18 cellular contexts compared by ENCODE assay signal in genomic region chr17:909642-910323, GRCh38.
DNase-seq lines count a peak whose midpoint lies in the region; TF ChIP-seq lines count a peak whose summit lies in the region.
"Had no signal": no experiment of that assay in that cellular context is flagged by ENCODE, and none has a peak within 500 bp of the region (broad histone marks: within the 10 kb centered on the region; RNA-seq: fewer than 3 reads in every experiment).

No MANE protein-coding gene starts in this region.

- H3K4me1 Mint-ChIP-seq in Caco-2 (ENCODE audit: low read depth, unreplicated experiment) (peaks cover 22% of the 10 kb centered on the region), neural crest cell (peaks cover 40% of the 10 kb centered on the region)
- H3K4me1 Mint-ChIP-seq in activated T-helper 1 cell treated with anti-CD3 and anti-CD28 coated beads, Interleukin-12 subunit alpha, Interleukin-12 subunit beta, Interleukin-2, Interleukin-4 antibody, amounts not matched to agents 30 ng/mL and 10 ng/mL and 1 ng/mL, durations not matched to agents 14 hours and 24 hours and 36 hours (ENCODE audit: low read depth) = no peaks in the 10 kb centered on the region

- H3K4me3 ChIP-seq in Caco-2 (ENCODE audit: low read depth, low read length) (no peak overlapping the region), duodenal mucosa (ENCODE audit: low read depth in 1 of 2, low read length in 2 of 2) (no peak overlapping the region), tibial nerve (no peak overlapping the region)
- H3K4me3 ChIP-seq: BLaER1 treated with 17β-estradiol and CSF1 and Interleukin-3, amounts not matched to agents 10 nM and 100 nM; gastroesophageal sphincter had no signal

- H3K4me1 ChIP-seq in Caco-2 (peaks cover 9% of the 10 kb centered on the region; the same call in 1 of the 2 replicates), duodenal mucosa (ENCODE audit: control insufficient read depth in 1 of 2, insufficient read depth in 2 of 2, low read length in 2 of 2) (no peaks in the 10 kb centered on the region), tibial nerve (peaks cover 0 to 8% (median 0%) of the 10 kb centered on the region in 4 donors)

- TF ChIP-seq CTCF in Caco-2 (IDR thresholded peaks at IDR 0.05; ENCODE audit: insufficient read depth in 1 of 2, low read depth in 1 of 2, low read length in 1 of 2, severe bottlenecking in 1 of 2, unreplicated experiment in 1 of 2) = no peak
- no peak for TF ChIP-seq CTCF in neural crest cell (conservative IDR thresholded peaks at IDR 0.05)
- no peak for TF ChIP-seq CTCF in tibial nerve (IDR thresholded peaks at IDR 0.05)

- H3K9me3 Mint-ChIP-seq in Caco-2 (ENCODE audit: unreplicated experiment) (no peaks in the 10 kb centered on the region), neural crest cell (no peaks in the 10 kb centered on the region)
- H3K9me3 Mint-ChIP-seq in activated T-helper 1 cell treated with anti-CD3 and anti-CD28 coated beads, Interleukin-12 subunit alpha, Interleukin-12 subunit beta, Interleukin-2, Interleukin-4 antibody, amounts not matched to agents 30 ng/mL and 10 ng/mL and 1 ng/mL, durations not matched to agents 14 hours and 24 hours and 36 hours = no peaks in the 10 kb centered on the region
- H3K9me3 Mint-ChIP-seq: activated CD8-positive, alpha-beta T cell treated with anti-CD3 and anti-CD28 coated beads for 36 hours; activated naive CD4-positive, alpha-beta T cell treated with anti-CD3 and anti-CD28 coated beads, Interleukin-2, amount 10 ng/mL, durations not matched to agents 7 days and 5 days had no signal

- H3K27ac ChIP-seq in duodenal mucosa (ENCODE audit: low read depth, low read length) (peak overlapping the region; percentile 10), tibial nerve (no peak overlapping the region)
- H3K27ac ChIP-seq: neutrophil had no signal

- H3K9me3 ChIP-seq in Caco-2 (no peaks in the 10 kb centered on the region), duodenal mucosa (ENCODE audit: control insufficient read depth in 1 of 2, low read length in 2 of 2) (no peaks in the 10 kb centered on the region), tibial nerve (no peaks in the 10 kb centered on the region)
- H3K9me3 ChIP-seq: gastroesophageal sphincter, neutrophil had no signal

- DNase-seq in Caco-2 = no peak
- DNase-seq in NOMO-1 (lab: John Stamatoyannopoulos, UW; ENCODE audit: unreplicated experiment in 2 of 2) = peak; percentile 64 to 67
- no peak for DNase-seq in neural crest cell (ENCODE audit: low read depth, low spot score)
- no peak for DNase-seq in tibial nerve (ENCODE audit: low spot score in 2 of 2)
- no peak for DNase-seq in activated T-helper 1 cell treated with anti-CD3 and anti-CD28 coated beads, Interleukin-12 subunit alpha, Interleukin-12 subunit beta, Interleukin-2, Interleukin-4 antibody, amounts not matched to agents 30 ng/mL and 10 ng/mL and 1 ng/mL, durations not matched to agents 14 hours and 24 hours and 36 hours (ENCODE audit: low spot score)
- DNase-seq in COR-L47 (lab: John Stamatoyannopoulos, UW) = no peak
- no peak for DNase-seq in G401 (ENCODE audit: low spot score)
- DNase-seq: activated CD8-positive, alpha-beta T cell treated with anti-CD3 and anti-CD28 coated beads for 36 hours; activated naive CD4-positive, alpha-beta T cell treated with anti-CD3 and anti-CD28 coated beads, Interleukin-2, amount 10 ng/mL, durations not matched to agents 7 days and 5 days; cortex of kidney; GDM1; left colon; NCI-H2171; T-helper 2 cell had no signal

- no peak for TF ChIP-seq POLR2A in tibial nerve (IDR thresholded peaks at IDR 0.05)

- no peak for TF ChIP-seq EP300 in tibial nerve (IDR thresholded peaks at IDR 0.05)

- 81 to 83% methylated on average over 24 of the region's 24 CpGs for WGBS in tibial nerve, 2 donors

- H3K27me3 Mint-ChIP-seq in Caco-2 (ENCODE audit: insufficient read depth, unreplicated experiment) (no peaks in the 10 kb centered on the region), neural crest cell (ENCODE audit: low read depth) (no peaks in the 10 kb centered on the region)
- H3K27me3 Mint-ChIP-seq in activated T-helper 1 cell treated with anti-CD3 and anti-CD28 coated beads, Interleukin-12 subunit alpha, Interleukin-12 subunit beta, Interleukin-2, Interleukin-4 antibody, amounts not matched to agents 30 ng/mL and 10 ng/mL and 1 ng/mL, durations not matched to agents 14 hours and 24 hours and 36 hours (ENCODE audit: insufficient read depth) = peaks cover 11% of the 10 kb centered on the region

- peak overlapping the region; percentile 74 for H3K27ac Mint-ChIP-seq in Caco-2 (ENCODE audit: unreplicated experiment)
- H3K27ac Mint-ChIP-seq in neural crest cell (ENCODE audit: unreplicated experiment) = peak overlapping the region; percentile 57
- H3K27ac Mint-ChIP-seq in activated T-helper 1 cell treated with anti-CD3 and anti-CD28 coated beads, Interleukin-12 subunit alpha, Interleukin-12 subunit beta, Interleukin-2, Interleukin-4 antibody, amounts not matched to agents 30 ng/mL and 10 ng/mL and 1 ng/mL, durations not matched to agents 14 hours and 24 hours and 36 hours = no peak overlapping the region
- H3K27ac Mint-ChIP-seq: activated CD8-positive, alpha-beta T cell treated with anti-CD3 and anti-CD28 coated beads for 36 hours; activated naive CD4-positive, alpha-beta T cell treated with anti-CD3 and anti-CD28 coated beads, Interleukin-2, amount 10 ng/mL, durations not matched to agents 7 days and 5 days had no signal

- BruUV-seq in Caco-2 (replicated peaks; lab: Mats Ljungman, UMichigan) = no TSS peak

- CTCF ChIA-PET in Caco-2 (lab: Charles Lee) = no interaction called here

- no peaks in the 10 kb centered on the region for H3K27me3 ChIP-seq in Caco-2 (replicated peaks; ENCODE audit: control insufficient read depth, insufficient read depth, low read length)
- no peaks in the 10 kb centered on the region for H3K27me3 ChIP-seq in duodenal mucosa (ENCODE audit: control insufficient read depth in 1 of 2, insufficient read depth in 2 of 2, low read length in 2 of 2)
- H3K27me3 ChIP-seq in tibial nerve = no peaks in the 10 kb centered on the region
- H3K27me3 ChIP-seq: gastroesophageal sphincter had no signal

- no peak overlapping the region for H3K9ac ChIP-seq in duodenal mucosa (ENCODE audit: low read depth in 1 of 2, low read length in 2 of 2)
- H3K9ac ChIP-seq: BLaER1 treated with 17β-estradiol and CSF1 and Interleukin-3, amounts not matched to agents 10 nM and 100 nM had no signal

- H3K36me3 ChIP-seq in Caco-2 (ENCODE audit: control insufficient read depth, insufficient read depth, low read length) (peaks cover 2% of the 10 kb centered on the region; the same call in 1 of the 2 replicates), duodenal mucosa (ENCODE audit: control insufficient read depth in 1 of 2, insufficient read depth in 2 of 2, low read length in 2 of 2) (no peaks in the 10 kb centered on the region), tibial nerve (no peaks in the 10 kb centered on the region)
- H3K36me3 ChIP-seq: gastroesophageal sphincter, neutrophil had no signal

- in situ Hi-C loops in G401 (cut with HindIII; ENCODE audit: low sequenced_read_pairs) = no loop called here

- intact Hi-C loops in Caco-2 (cut with micrococcal nuclease; ENCODE audit: unreplicated experiment) = no loop called here
- intact Hi-C loops in activated T-helper 1 cell treated with anti-CD3 and anti-CD28 coated beads, Interleukin-12 subunit alpha, Interleukin-12 subunit beta, Interleukin-2, Interleukin-4 antibody, amounts not matched to agents 30 ng/mL and 10 ng/mL and 1 ng/mL, durations not matched to agents 14 hours and 24 hours and 36 hours (cut with micrococcal nuclease) = no loop called here

- H3K4me3 Mint-ChIP-seq in Caco-2 (ENCODE audit: unreplicated experiment) (no peak overlapping the region), neural crest cell (no peak overlapping the region)
- H3K4me3 Mint-ChIP-seq in activated T-helper 1 cell treated with anti-CD3 and anti-CD28 coated beads, Interleukin-12 subunit alpha, Interleukin-12 subunit beta, Interleukin-2, Interleukin-4 antibody, amounts not matched to agents 30 ng/mL and 10 ng/mL and 1 ng/mL, durations not matched to agents 14 hours and 24 hours and 36 hours = no peak overlapping the region
- H3K4me3 Mint-ChIP-seq: activated CD8-positive, alpha-beta T cell treated with anti-CD3 and anti-CD28 coated beads for 36 hours; activated naive CD4-positive, alpha-beta T cell treated with anti-CD3 and anti-CD28 coated beads, Interleukin-2, amount 10 ng/mL, durations not matched to agents 7 days and 5 days had no signal

- POLR2A ChIA-PET in Caco-2 (lab: Charles Lee) = no interaction called here

- H3K36me3 Mint-ChIP-seq in Caco-2 (ENCODE audit: insufficient read depth, unreplicated experiment) = peaks cover 51% of the 10 kb centered on the region
- peaks cover 6% of the 10 kb centered on the region for H3K36me3 Mint-ChIP-seq in neural crest cell (ENCODE audit: low read depth)
- no peaks in the 10 kb centered on the region for H3K36me3 Mint-ChIP-seq in activated T-helper 1 cell treated with anti-CD3 and anti-CD28 coated beads, Interleukin-12 subunit alpha, Interleukin-12 subunit beta, Interleukin-2, Interleukin-4 antibody, amounts not matched to agents 30 ng/mL and 10 ng/mL and 1 ng/mL, durations not matched to agents 14 hours and 24 hours and 36 hours (ENCODE audit: low read depth)
- H3K36me3 Mint-ChIP-seq: activated naive CD4-positive, alpha-beta T cell treated with anti-CD3 and anti-CD28 coated beads, Interleukin-2, amount 10 ng/mL, durations not matched to agents 7 days and 5 days had no signal

Comparison
In these comparisons a context has a peak if more than half of its experiments do, and no peak if none do; other contexts are left out.
1. DNase-seq: peak in NOMO-1 (2 of 2); none in Caco-2 (0 of 2), neural crest cell (single experiment), tibial nerve (0 of 2), activated T-helper 1 cell treated with anti-CD3 and anti-CD28 coated beads, Interleukin-12 subunit alpha, Interleukin-12 subunit beta, Interleukin-2, Interleukin-4 antibody, amounts not matched to agents 30 ng/mL and 10 ng/mL and 1 ng/mL, durations not matched to agents 14 hours and 24 hours and 36 hours (single experiment), COR-L47 (single experiment) and G401 (single experiment).